35 cellular contexts compared by ENCODE assay signal in the genomic region with DNA sequence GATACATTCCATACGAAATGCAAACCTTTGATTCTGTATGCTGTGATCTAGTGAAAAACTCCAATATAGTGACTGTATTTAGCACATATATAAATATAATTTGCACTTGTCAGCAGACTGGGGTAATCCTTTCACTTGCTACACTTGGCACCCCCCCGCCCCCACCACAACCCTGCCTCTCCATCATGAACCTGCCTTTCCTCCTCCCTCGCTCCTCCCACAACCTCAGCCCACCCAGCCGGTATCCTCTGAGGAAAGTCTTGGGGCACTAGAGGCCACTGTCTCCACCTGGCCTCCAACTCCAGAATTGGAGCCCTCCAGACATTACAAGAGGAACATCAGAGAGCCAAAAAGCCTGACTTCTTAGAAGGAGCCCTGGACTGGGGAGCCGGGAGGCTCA.
"Had no signal": no experiment of that assay in that cellular context is flagged by ENCODE, and none has a peak within 500 bp of the region (broad histone marks: within the 10 kb centered on the region; RNA-seq: fewer than 3 reads in every experiment).

No MANE protein-coding gene starts in this region.

- H3K9me3 ChIP-seq: ascending aorta, breast epithelium, esophagus muscularis mucosa, gastrocnemius medialis had no signal

- H3K27ac Mint-ChIP-seq: activated CD4-positive, alpha-beta memory T cell treated with anti-CD3 and anti-CD28 coated beads for 36 hours; activated CD4-positive, alpha-beta T cell treated with anti-CD3 and anti-CD28 coated beads for 36 hours; activated CD4-positive, alpha-beta T cell treated with anti-CD3 and anti-CD28 coated beads, Interleukin-2, amount 10 ng/mL, durations not matched to agents 24 days and 14 days; activated CD8-positive, alpha-beta memory T cell treated with anti-CD3 and anti-CD28 coated beads, Interleukin-2, amount 10 ng/mL, durations not matched to agents 7 days and 5 days; activated CD8-positive, alpha-beta T cell treated with anti-CD3 and anti-CD28 coated beads, Interleukin-2, amount 10 ng/mL, durations not matched to agents 7 days and 5 days; activated naive CD4-positive, alpha-beta T cell treated with anti-CD3 and anti-CD28 coated beads, Interleukin-2, amount 10 ng/mL, durations not matched to agents 7 days and 5 days; activated naive CD8-positive, alpha-beta T cell treated with anti-CD3 and anti-CD28 coated beads, Interleukin-2, amount 10 ng/mL, durations not matched to agents 7 days and 5 days; activated T-helper 1 cell treated with anti-CD3 and anti-CD28 coated beads, Interleukin-12 subunit alpha, Interleukin-12 subunit beta, Interleukin-2, Interleukin-4 antibody, amounts not matched to agents 30 ng/mL and 10 ng/mL and 1 ng/mL, durations not matched to agents 14 hours and 24 hours and 36 hours; activated T-helper 2 cell treated with anti-CD3 and anti-CD28 coated beads, Interferon-gamma antibody, Interleukin-2, Interleukin-4, amounts not matched to agents 10 μg/mL and 5 μg/mL and 100 μg/mL, durations not matched to agents 14 hours and 24 hours and 36 hours; dendritic cell treated with granulocyte-macrophage colony-stimulating factor and Interleukin-4, amounts not matched to agents 40 ng/mL and 50 ng/mL, for 4 days; T-cell; T-helper 1 cell treated with Interleukin-12 subunit alpha and Interleukin-12 subunit beta and Interleukin-4 antibody, amounts not matched to agents 30 μg/mL and 1 μg/mL, for 36 hours; T-helper 2 cell treated with Interferon-gamma antibody and Interleukin-4, amounts not matched to agents 5 μg/mL and 100 μg/mL, for 36 hours had no signal

- H3K4me1 Mint-ChIP-seq: activated CD4-positive, alpha-beta T cell treated with anti-CD3 and anti-CD28 coated beads for 36 hours; activated CD4-positive, alpha-beta T cell treated with anti-CD3 and anti-CD28 coated beads, Interleukin-2, amount 10 ng/mL, durations not matched to agents 24 days and 14 days; activated CD8-positive, alpha-beta memory T cell treated with anti-CD3 and anti-CD28 coated beads, Interleukin-2, amount 10 ng/mL, durations not matched to agents 7 days and 5 days; activated naive CD4-positive, alpha-beta T cell treated with anti-CD3 and anti-CD28 coated beads, Interleukin-2, amount 10 ng/mL, durations not matched to agents 7 days and 5 days; T-cell had no signal

- H3K36me3 ChIP-seq: ascending aorta, breast epithelium, gastrocnemius medialis had no signal

- H3K9me3 Mint-ChIP-seq: activated CD4-positive, alpha-beta memory T cell treated with anti-CD3 and anti-CD28 coated beads for 36 hours; activated CD4-positive, alpha-beta T cell treated with anti-CD3 and anti-CD28 coated beads, Interleukin-2, amount 10 ng/mL, durations not matched to agents 24 days and 14 days; activated naive CD4-positive, alpha-beta T cell treated with anti-CD3 and anti-CD28 coated beads, Interleukin-2, amount 10 ng/mL, durations not matched to agents 7 days and 5 days; activated naive CD4-positive, alpha-beta T cell treated with anti-CD3 and anti-CD28 coated beads, Interleukin-2, amount 50 U/mL, for 72 hours; activated naive CD8-positive, alpha-beta T cell treated with anti-CD3 and anti-CD28 coated beads, Interleukin-2, amount 10 ng/mL, durations not matched to agents 7 days and 5 days; activated T-helper 1 cell treated with anti-CD3 and anti-CD28 coated beads, Interleukin-12 subunit alpha, Interleukin-12 subunit beta, Interleukin-2, Interleukin-4 antibody, amounts not matched to agents 30 ng/mL and 10 ng/mL and 1 ng/mL, durations not matched to agents 14 hours and 24 hours and 36 hours; activated T-helper 2 cell treated with anti-CD3 and anti-CD28 coated beads, Interferon-gamma antibody, Interleukin-2, Interleukin-4, amounts not matched to agents 10 μg/mL and 5 μg/mL and 100 μg/mL, durations not matched to agents 14 hours and 24 hours and 36 hours; brain; central memory CD8-positive, alpha-beta T cell; dendritic cell treated with granulocyte-macrophage colony-stimulating factor and Interleukin-4, amounts not matched to agents 40 ng/mL and 50 ng/mL, for 4 days; T-cell; T-helper 1 cell treated with Interleukin-12 subunit alpha and Interleukin-12 subunit beta and Interleukin-4 antibody, amounts not matched to agents 30 μg/mL and 1 μg/mL, for 36 hours; T-helper 2 cell treated with Interferon-gamma antibody and Interleukin-4, amounts not matched to agents 5 μg/mL and 100 μg/mL, for 36 hours had no signal

- H3K27ac ChIP-seq: ascending aorta, breast epithelium, cardiac muscle cell, coronary artery, dorsolateral prefrontal cortex, esophagus muscularis mucosa, foreskin keratinocyte, gastrocnemius medialis had no signal

- H3K4me3 ChIP-seq: ascending aorta, breast epithelium, cardiac muscle cell, coronary artery, dorsolateral prefrontal cortex, esophagus muscularis mucosa, gastrocnemius medialis had no signal

- H3K27me3 Mint-ChIP-seq: activated CD4-positive, alpha-beta memory T cell treated with anti-CD3 and anti-CD28 coated beads for 36 hours; brain had no signal

- H3K4me3 Mint-ChIP-seq: activated CD4-positive, alpha-beta memory T cell treated with anti-CD3 and anti-CD28 coated beads for 36 hours; activated CD4-positive, alpha-beta T cell treated with anti-CD3 and anti-CD28 coated beads for 36 hours; activated CD4-positive, alpha-beta T cell treated with anti-CD3 and anti-CD28 coated beads, Interleukin-2, amount 10 ng/mL, durations not matched to agents 24 days and 14 days; activated CD8-positive, alpha-beta memory T cell treated with anti-CD3 and anti-CD28 coated beads, Interleukin-2, amount 10 ng/mL, durations not matched to agents 7 days and 5 days; activated CD8-positive, alpha-beta T cell treated with anti-CD3 and anti-CD28 coated beads, Interleukin-2, amount 10 ng/mL, durations not matched to agents 7 days and 5 days; activated naive CD4-positive, alpha-beta T cell treated with anti-CD3 and anti-CD28 coated beads, Interleukin-2, amount 10 ng/mL, durations not matched to agents 7 days and 5 days; activated naive CD8-positive, alpha-beta T cell treated with anti-CD3 and anti-CD28 coated beads, Interleukin-2, amount 10 ng/mL, durations not matched to agents 7 days and 5 days; activated T-helper 1 cell treated with anti-CD3 and anti-CD28 coated beads, Interleukin-12 subunit alpha, Interleukin-12 subunit beta, Interleukin-2, Interleukin-4 antibody, amounts not matched to agents 30 ng/mL and 10 ng/mL and 1 ng/mL, durations not matched to agents 14 hours and 24 hours and 36 hours; brain; central memory CD8-positive, alpha-beta T cell; dendritic cell treated with granulocyte-macrophage colony-stimulating factor and Interleukin-4, amounts not matched to agents 40 ng/mL and 50 ng/mL, for 4 days; T-cell; T-helper 1 cell treated with Interleukin-12 subunit alpha and Interleukin-12 subunit beta and Interleukin-4 antibody, amounts not matched to agents 30 μg/mL and 1 μg/mL, for 36 hours; T-helper 2 cell treated with Interferon-gamma antibody and Interleukin-4, amounts not matched to agents 5 μg/mL and 100 μg/mL, for 36 hours had no signal

- H3K36me3 Mint-ChIP-seq: activated CD4-positive, alpha-beta memory T cell treated with anti-CD3 and anti-CD28 coated beads for 36 hours; activated CD8-positive, alpha-beta memory T cell treated with anti-CD3 and anti-CD28 coated beads, Interleukin-2, amount 10 ng/mL, durations not matched to agents 7 days and 5 days; activated naive CD4-positive, alpha-beta T cell treated with anti-CD3 and anti-CD28 coated beads, Interleukin-2, amount 10 ng/mL, durations not matched to agents 7 days and 5 days; activated naive CD4-positive, alpha-beta T cell treated with anti-CD3 and anti-CD28 coated beads, Interleukin-2, amount 50 U/mL, for 72 hours; activated naive CD8-positive, alpha-beta T cell treated with anti-CD3 and anti-CD28 coated beads, Interleukin-2, amount 10 ng/mL, durations not matched to agents 7 days and 5 days; T-cell had no signal

- ATAC-seq: activated CD4-positive, alpha-beta T cell treated with anti-CD3 and anti-CD28 coated beads for 36 hours; activated CD8-positive, alpha-beta memory T cell treated with anti-CD3 and anti-CD28 coated beads, Interleukin-2, amount 10 ng/mL, durations not matched to agents 7 days and 5 days; activated CD8-positive, alpha-beta T cell treated with anti-CD3 and anti-CD28 coated beads, Interleukin-2, amount 10 ng/mL, durations not matched to agents 7 days and 5 days; activated naive CD4-positive, alpha-beta T cell treated with anti-CD3 and anti-CD28 coated beads, Interleukin-2, amount 50 U/mL, for 72 hours; foreskin keratinocyte; gastrocnemius medialis; T-cell had no signal

- H3K4me1 ChIP-seq: breast epithelium, foreskin keratinocyte, gastrocnemius medialis had no signal

- DNase-seq: activated CD4-positive, alpha-beta memory T cell treated with anti-CD3 and anti-CD28 coated beads for 36 hours; activated CD4-positive, alpha-beta T cell treated with anti-CD3 and anti-CD28 coated beads for 36 hours; activated CD4-positive, alpha-beta T cell treated with anti-CD3 and anti-CD28 coated beads, Interleukin-2, amount 10 ng/mL, durations not matched to agents 24 days and 14 days; activated CD4-positive, CD25-positive, alpha-beta regulatory T cell; activated CD4-positive, CD25-positive, alpha-beta regulatory T cell treated with anti-CD3 and anti-CD28 coated beads, Interleukin-2, amount 50 U/mL, for 72 hours; activated CD8-positive, alpha-beta memory T cell treated with anti-CD3 and anti-CD28 coated beads, Interleukin-2, amount 10 ng/mL, durations not matched to agents 7 days and 5 days; activated CD8-positive, alpha-beta memory T cell treated with anti-CD3 and anti-CD28 coated beads, Interleukin-2, amount 50 U/mL, for 4 hours; activated CD8-positive, alpha-beta T cell treated with anti-CD3 and anti-CD28 coated beads, Interleukin-2, amount 10 ng/mL, durations not matched to agents 7 days and 5 days; activated effector memory CD4-positive, alpha-beta T cell treated with anti-CD3 and anti-CD28 coated beads, Interleukin-2, amount 50 U/mL, for 16 hours; activated naive CD4-positive, alpha-beta T cell treated with anti-CD3 and anti-CD28 coated beads, Interleukin-2, amount 10 ng/mL, durations not matched to agents 7 days and 5 days; activated naive CD8-positive, alpha-beta T cell treated with anti-CD3 and anti-CD28 coated beads, Interleukin-2, amount 10 ng/mL, durations not matched to agents 7 days and 5 days; activated T-cell treated with anti-CD3 and anti-CD28 coated beads, Interleukin-2, amount 50 U/mL, for 1 hour; activated T-cell treated with anti-CD3 and anti-CD28 coated beads, Interleukin-2, amount 50 U/mL, for 48 hours; dorsolateral prefrontal cortex; effector memory CD4-positive, alpha-beta T cell; erythroblast; foreskin keratinocyte; gastrocnemius medialis; glutamatergic neuron; SW 1271; T-cell; T1000 had no signal

- H3K27me3 ChIP-seq: ascending aorta, breast epithelium, cardiac muscle cell, esophagus muscularis mucosa, gastrocnemius medialis had no signal
